In genomic region chr1:31798086-31798432, GRCh38 we compare ENCODE assay signal across 12 cellular contexts. TPM values are rescaled to one million over a fixed set of nuclear protein-coding genes. Genes with fewer than 3 reads are reported as not detected.
A peak's percentile ranks its signal among the peaks of the same experiment; 100 is the strongest.
DNase-seq lines count a peak whose midpoint lies in the region; ATAC-seq, FAIRE-seq and TF ChIP-seq lines count a peak whose summit lies in the region.
"Had no signal": no experiment of that assay in that cellular context is flagged by ENCODE, and none has a peak within 500 bp of the region (broad histone marks: within the 10 kb centered on the region; RNA-seq: fewer than 3 reads in every experiment).

No MANE protein-coding gene starts in this region.

- 0 out of 2 replicates have a peak overlapping the region, but pooled peaks have one; percentile 14 for H3K9ac ChIP-seq in HUES64 (ENCODE audit: low read depth, low read length)

- H3K9me3 ChIP-seq in HUES64 (ENCODE audit: insufficient read depth, low read depth, low read length), result no peaks in the 10 kb centered on the region

- H3K27me3 ChIP-seq in HUES64 (ENCODE audit: insufficient read depth, low read length), result no peaks in the 10 kb centered on the region
- H3K27me3 ChIP-seq in bronchial epithelial cell (ENCODE audit: control insufficient read depth, insufficient read depth, low read length), result no peaks in the 10 kb centered on the region

- no peaks in the 10 kb centered on the region for H3K9me3 Mint-ChIP-seq in type B pancreatic cell
- H3K9me3 Mint-ChIP-seq in WTC11, result no peaks in the 10 kb centered on the region

- H3K36me3 ChIP-seq in HUES64 (ENCODE audit: insufficient read depth, low read length) (no peaks in the 10 kb centered on the region), bronchial epithelial cell (ENCODE audit: control insufficient read depth, insufficient read depth, low read length) (no peaks in the 10 kb centered on the region)

- no peak for ATAC-seq in left lobe of liver
- ATAC-seq in WTC11, result no peak
- no peak for ATAC-seq in HG03135 (IDR thresholded peaks at IDR 0.05; ENCODE audit: unreplicated experiment)

- WGBS in HUES64, result 64% methylated on average over 8 of the region's 8 CpGs

- H3K27ac Mint-ChIP-seq in type B pancreatic cell (no peak overlapping the region), WTC11 (no peak overlapping the region)

- no peaks in the 10 kb centered on the region for H3K36me3 Mint-ChIP-seq in type B pancreatic cell
- no peaks in the 10 kb centered on the region for H3K36me3 Mint-ChIP-seq in WTC11

- H3K27ac ChIP-seq in HUES64 (ENCODE audit: low read depth, low read length), result no peak overlapping the region

- POLR2A ChIA-PET in WTC11 (lab: Charles Lee), result no interaction called here

- peaks cover 11% of the 10 kb centered on the region; the same call in 1 of the 2 replicates for H3K4me1 ChIP-seq in HUES64 (ENCODE audit: insufficient read depth, low read length)

- DNase-seq in bronchial epithelial cell (ENCODE audit: low read depth), result no peak
- peak; percentile 33 for DNase-seq in left lobe of liver (ENCODE audit: low spot score)
- peak; percentile 70 for DNase-seq in type B pancreatic cell (ENCODE audit: extremely low spot score, unreplicated experiment)
- no peak for DNase-seq in A172 (ENCODE audit: low spot score)
- no peak for DNase-seq in WTC11 (ENCODE audit: low spot score)
- DNase-seq: KG1, NCI-H1436, SHP77 treated with DMSO at 0.1 percent for 48 hours had no signal

- H3K4me3 Mint-ChIP-seq in type B pancreatic cell (no peak overlapping the region), WTC11 (no peak overlapping the region)

- FAIRE-seq in bronchial epithelial cell (lab: Jason Lieb, UNC), result no peak
- FAIRE-seq: colon had no signal

- TF ChIP-seq CTCF in bronchial epithelial cell (IDR thresholded peaks at IDR 0.05; ENCODE audit: insufficient read depth, low read length, severe bottlenecking) (no peak), type B pancreatic cell (conservative IDR thresholded peaks at IDR 0.05) (no peak), WTC11 (IDR thresholded peaks at IDR 0.05) (no peak)

- H3K4me3 ChIP-seq in HUES64 (ENCODE audit: low read length) (peak overlapping the region; percentile 25; the same call in 1 of the 2 replicates), bronchial epithelial cell (ENCODE audit: low read depth, low read length) (peak overlapping the region; percentile 20)

- CTCF ChIA-PET in WTC11 (lab: Charles Lee), result interaction anchor here (0.7 to 4.9 kb wide), 6 partner anchors 9 to 275 kb away, joined by 3 to 48 read pairs (median 9); partner anchors contain the start of genes SPOCD1 and TMEM39B

- H3K4me1 Mint-ChIP-seq in type B pancreatic cell (ENCODE audit: unreplicated experiment), result peaks cover 15% of the 10 kb centered on the region
- H3K4me1 Mint-ChIP-seq in WTC11, result peaks cover 32% of the 10 kb centered on the region

- H3K27me3 Mint-ChIP-seq in type B pancreatic cell (peaks cover 22% of the 10 kb centered on the region), WTC11 (ENCODE audit: low read depth) (no peaks in the 10 kb centered on the region)

TF ChIP-seq in WTC11, 78 proteins besides CTCF, POLR2A, EP300 and RAD21:
- no peak for TF ChIP-seq JUN (CRISPR knock-in tag; IDR thresholded peaks at IDR 0.05)
- no peak for TF ChIP-seq ZBTB21 (CRISPR knock-in tag; IDR thresholded peaks at IDR 0.05; ENCODE audit: borderline replicate concordance)
- TF ChIP-seq SP1 (CRISPR knock-in tag; conservative IDR thresholded peaks at IDR 0.05), result no peak
- TF ChIP-seq, protein P1, sequence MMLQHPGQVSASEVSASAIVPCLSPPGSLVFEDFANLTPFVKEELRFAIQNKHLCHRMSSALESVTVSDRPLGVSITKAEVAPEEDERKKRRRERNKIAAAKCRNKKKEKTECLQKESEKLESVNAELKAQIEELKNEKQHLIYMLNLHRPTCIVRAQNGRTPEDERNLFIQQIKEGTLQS (CRISPR knock-in tag; conservative IDR thresholded peaks at IDR 0.05), result no peak
- no peak for TF ChIP-seq GABPB1 (CRISPR knock-in tag; IDR thresholded peaks at IDR 0.05)
- no peak for TF ChIP-seq IRF2 (CRISPR knock-in tag; IDR thresholded peaks at IDR 0.05; ENCODE audit: borderline replicate concordance, low read depth)
- no peak for TF ChIP-seq CREM (CRISPR knock-in tag; IDR thresholded peaks at IDR 0.05)
- TF ChIP-seq, protein P2, sequence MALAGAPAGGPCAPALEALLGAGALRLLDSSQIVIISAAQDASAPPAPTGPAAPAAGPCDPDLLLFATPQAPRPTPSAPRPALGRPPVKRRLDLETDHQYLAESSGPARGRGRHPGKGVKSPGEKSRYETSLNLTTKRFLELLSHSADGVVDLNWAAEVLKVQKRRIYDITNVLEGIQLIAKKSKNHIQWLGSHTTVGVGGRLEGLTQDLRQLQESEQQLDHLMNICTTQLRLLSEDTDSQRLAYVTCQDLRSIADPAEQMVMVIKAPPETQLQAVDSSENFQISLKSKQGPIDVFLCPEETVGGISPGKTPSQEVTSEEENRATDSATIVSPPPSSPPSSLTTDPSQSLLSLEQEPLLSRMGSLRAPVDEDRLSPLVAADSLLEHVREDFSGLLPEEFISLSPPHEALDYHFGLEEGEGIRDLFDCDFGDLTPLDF (CRISPR knock-in tag; IDR thresholded peaks at IDR 0.05), result no peak
- no peak for TF ChIP-seq TP53 (CRISPR knock-in tag; IDR thresholded peaks at IDR 0.05)
- TF ChIP-seq, protein P3, sequence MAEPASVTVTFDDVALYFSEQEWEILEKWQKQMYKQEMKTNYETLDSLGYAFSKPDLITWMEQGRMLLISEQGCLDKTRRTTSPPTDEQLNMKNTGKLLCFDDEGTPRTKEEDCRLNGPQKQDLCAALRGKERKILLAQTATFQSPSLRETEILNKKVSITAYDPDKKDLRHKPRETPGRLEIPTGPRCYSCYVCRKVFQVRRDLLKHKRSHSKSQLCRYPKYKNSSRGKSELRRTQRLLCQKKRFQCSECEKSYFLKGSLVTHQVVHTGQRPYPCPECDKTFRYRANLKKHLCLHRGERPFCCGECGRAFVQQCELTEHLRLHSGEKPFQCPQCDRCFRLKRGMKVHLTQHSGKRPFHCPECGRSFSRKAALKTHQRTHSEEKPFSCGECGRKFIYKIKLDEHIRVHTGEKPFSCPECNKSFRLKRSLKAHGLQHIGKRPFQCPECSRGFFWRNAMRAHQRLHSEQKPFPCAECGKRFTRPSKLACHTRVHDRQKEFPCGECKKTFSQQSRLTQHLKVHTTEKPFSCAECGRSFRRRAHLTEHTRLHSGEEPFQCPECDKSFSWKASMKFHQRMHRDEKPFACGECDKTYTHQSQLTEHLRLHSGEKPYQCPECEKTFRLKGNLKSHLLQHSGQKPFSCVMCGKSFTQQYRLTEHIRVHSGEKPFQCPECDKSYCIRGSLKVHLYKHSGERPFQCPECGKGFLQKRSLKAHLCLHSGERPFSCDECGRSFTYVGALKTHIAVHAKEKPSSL (CRISPR knock-in tag; conservative IDR thresholded peaks at IDR 0.05), result no peak
- no peak for TF ChIP-seq ZNF396 (CRISPR knock-in tag; IDR thresholded peaks at IDR 0.05; ENCODE audit: borderline replicate concordance)
- TF ChIP-seq, protein P4, sequence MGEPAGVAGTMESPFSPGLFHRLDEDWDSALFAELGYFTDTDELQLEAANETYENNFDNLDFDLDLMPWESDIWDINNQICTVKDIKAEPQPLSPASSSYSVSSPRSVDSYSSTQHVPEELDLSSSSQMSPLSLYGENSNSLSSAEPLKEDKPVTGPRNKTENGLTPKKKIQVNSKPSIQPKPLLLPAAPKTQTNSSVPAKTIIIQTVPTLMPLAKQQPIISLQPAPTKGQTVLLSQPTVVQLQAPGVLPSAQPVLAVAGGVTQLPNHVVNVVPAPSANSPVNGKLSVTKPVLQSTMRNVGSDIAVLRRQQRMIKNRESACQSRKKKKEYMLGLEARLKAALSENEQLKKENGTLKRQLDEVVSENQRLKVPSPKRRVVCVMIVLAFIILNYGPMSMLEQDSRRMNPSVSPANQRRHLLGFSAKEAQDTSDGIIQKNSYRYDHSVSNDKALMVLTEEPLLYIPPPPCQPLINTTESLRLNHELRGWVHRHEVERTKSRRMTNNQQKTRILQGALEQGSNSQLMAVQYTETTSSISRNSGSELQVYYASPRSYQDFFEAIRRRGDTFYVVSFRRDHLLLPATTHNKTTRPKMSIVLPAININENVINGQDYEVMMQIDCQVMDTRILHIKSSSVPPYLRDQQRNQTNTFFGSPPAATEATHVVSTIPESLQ (CRISPR knock-in tag; IDR thresholded peaks at IDR 0.05), result no peak
- no peak for TF ChIP-seq ZNF138 (CRISPR knock-in tag; conservative IDR thresholded peaks at IDR 0.05)
- no peak for TF ChIP-seq NFYB (CRISPR knock-in tag; conservative IDR thresholded peaks at IDR 0.05; ENCODE audit: low read depth)
- no peak for TF ChIP-seq ETV6 (CRISPR knock-in tag; IDR thresholded peaks at IDR 0.05)
- no peak for TF ChIP-seq ZNF232 (CRISPR knock-in tag; IDR thresholded peaks at IDR 0.05)
- no peak for TF ChIP-seq ZNF263 (CRISPR knock-in tag; IDR thresholded peaks at IDR 0.05; ENCODE audit: low read depth)

RNA-seq across cellular contexts. Expression of gene SPOCD1, which starts 17.8 kb away (rescaled TPM):
- polyA plus RNA-seq in HUES64 (2013, experiment 1 of 2), result 0.50 TPM
- 1.1 TPM for polyA plus RNA-seq in HUES64 (2013, experiment 2 of 2)
- 1.1 and 4.9 TPM in 2 replicates for total RNA-seq in bronchial epithelial cell
- total RNA-seq in left lobe of liver, result 0.08 TPM
- 0.52 and 1.1 TPM in 2 replicates for total RNA-seq in type B pancreatic cell (ENCODE audit: low replicate concordance)
- total RNA-seq in A172 (2014; rRNA removed; shearing (Covaris generic)), result 5.7 and 6.9 TPM in 2 replicates
- total RNA-seq in WTC11 (2021), result 3.0 to 4.9 TPM (median 3.7 TPM) in 3 replicates
- total RNA-seq: activated CD8-positive, alpha-beta memory T cell treated with anti-CD3 and anti-CD28 coated beads for 36 hours had no signal

RNA-seq across cellular contexts. Expression of gene ADGRB2, which starts 33.9 kb away (rescaled TPM):
- polyA plus RNA-seq in HUES64 (2013, experiment 1 of 2), result 10.8 TPM
- polyA plus RNA-seq in HUES64 (2013, experiment 2 of 2), result 11.2 TPM
- total RNA-seq in bronchial epithelial cell (0.53 and 0.64 TPM in 2 replicates), left lobe of liver (not detected), type B pancreatic cell (ENCODE audit: low replicate concordance) (3.2 and 14.2 TPM in 2 replicates), WTC11 (2021) (29.6 to 39.3 TPM (median 30.1 TPM) in 3 replicates)
- 11.3 and 20.9 TPM in 2 replicates for total RNA-seq in A172 (2014; rRNA removed; shearing (Covaris generic))

Comparison
In these comparisons a context has a peak if more than half of its experiments do, and no peak if none do; other contexts are left out.
1. DNase-seq: peak in left lobe of liver (single experiment) and type B pancreatic cell (single experiment); none in bronchial epithelial cell (single experiment), A172 (single experiment) and WTC11 (single experiment).